In the genomic region with DNA sequence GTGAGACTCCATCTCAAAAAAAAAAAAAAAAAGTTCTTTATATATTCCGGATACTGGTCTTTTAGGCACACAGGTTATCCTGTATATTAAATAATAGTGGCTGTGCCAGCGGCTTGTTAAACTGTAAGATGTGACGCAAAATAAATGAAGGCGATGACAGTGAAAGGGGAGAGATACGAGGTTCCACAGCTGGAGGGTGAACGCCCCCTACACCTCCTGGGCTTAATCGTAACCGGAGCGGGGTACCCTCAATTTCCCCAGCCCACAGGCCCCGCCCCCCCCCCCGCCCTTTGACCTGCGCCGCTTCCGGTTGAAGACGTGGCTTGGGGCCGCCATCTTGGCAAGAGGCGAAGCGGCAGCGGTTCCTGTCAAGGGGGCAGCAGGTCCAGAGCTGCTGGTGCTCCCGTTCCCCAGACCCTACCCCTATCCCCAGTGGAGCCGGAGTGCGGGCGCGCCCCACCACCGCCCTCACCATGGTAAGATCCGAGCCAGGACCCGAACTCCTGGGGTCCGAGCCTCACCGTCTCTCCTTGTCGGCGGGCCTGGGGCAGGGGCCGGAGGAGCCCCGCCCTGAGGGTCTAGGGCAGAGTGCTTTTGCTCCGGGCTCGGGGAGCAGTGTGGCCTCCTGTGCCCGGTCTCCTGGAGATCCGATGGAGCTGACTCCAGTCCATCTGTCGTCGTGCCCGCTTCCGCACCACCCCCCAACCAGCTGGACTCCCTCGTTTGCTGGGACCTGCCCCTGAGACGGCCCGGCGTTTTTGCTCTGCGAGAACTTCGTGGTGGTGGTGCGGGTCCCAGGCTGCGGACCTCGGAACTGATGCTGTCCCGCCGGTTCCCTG, we compare ENCODE assay signal across 1 cellular context.
TF ChIP-seq lines count a peak whose summit lies in the region.

A gene (plus strand): TSS at position 335 of the 839 bp plus-strand sequence. CDS start 139 bp downstream, at position 474.

TF ChIP-seq in HepG2, 621 proteins besides CTCF, POLR2A, EP300 and RAD21 (continued from another document and continues in another):
- TF ChIP-seq, protein P1, sequence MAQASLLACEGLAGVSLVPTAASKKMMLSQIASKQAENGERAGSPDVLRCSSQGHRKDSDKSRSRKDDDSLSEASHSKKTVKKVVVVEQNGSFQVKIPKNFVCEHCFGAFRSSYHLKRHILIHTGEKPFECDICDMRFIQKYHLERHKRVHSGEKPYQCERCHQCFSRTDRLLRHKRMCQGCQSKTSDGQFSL (CRISPR knock-in tag; IDR thresholded peaks at IDR 0.05), result peak; percentile 44; the same call in 1 of the 2 replicates
- peak; percentile 30 for TF ChIP-seq PHF5A (CRISPR knock-in tag; IDR thresholded peaks at IDR 0.05; ENCODE audit: low read depth, unreplicated experiment)
- peak; percentile 85 for TF ChIP-seq POLR2G (IDR thresholded peaks at IDR 0.05; ENCODE audit: low read depth, low read length)
- TF ChIP-seq GATAD1 (CRISPR knock-in tag; IDR thresholded peaks at IDR 0.05), result peak; percentile 21; the same call in 1 of the 2 replicates
- TF ChIP-seq ZIK1 (CRISPR knock-in tag; IDR thresholded peaks at IDR 0.05; ENCODE audit: borderline replicate concordance, low read depth), result no peak
- TF ChIP-seq CC2D1A (CRISPR knock-in tag; IDR thresholded peaks at IDR 0.05), result no peak
- no peak for TF ChIP-seq NFYB (CRISPR knock-in tag; IDR thresholded peaks at IDR 0.05)
- TF ChIP-seq HOXA3 (CRISPR knock-in tag; IDR thresholded peaks at IDR 0.05), result peak; percentile 85
- no peak for TF ChIP-seq KDM1A (CRISPR knock-in tag; IDR thresholded peaks at IDR 0.05)
- TF ChIP-seq, protein P2, sequence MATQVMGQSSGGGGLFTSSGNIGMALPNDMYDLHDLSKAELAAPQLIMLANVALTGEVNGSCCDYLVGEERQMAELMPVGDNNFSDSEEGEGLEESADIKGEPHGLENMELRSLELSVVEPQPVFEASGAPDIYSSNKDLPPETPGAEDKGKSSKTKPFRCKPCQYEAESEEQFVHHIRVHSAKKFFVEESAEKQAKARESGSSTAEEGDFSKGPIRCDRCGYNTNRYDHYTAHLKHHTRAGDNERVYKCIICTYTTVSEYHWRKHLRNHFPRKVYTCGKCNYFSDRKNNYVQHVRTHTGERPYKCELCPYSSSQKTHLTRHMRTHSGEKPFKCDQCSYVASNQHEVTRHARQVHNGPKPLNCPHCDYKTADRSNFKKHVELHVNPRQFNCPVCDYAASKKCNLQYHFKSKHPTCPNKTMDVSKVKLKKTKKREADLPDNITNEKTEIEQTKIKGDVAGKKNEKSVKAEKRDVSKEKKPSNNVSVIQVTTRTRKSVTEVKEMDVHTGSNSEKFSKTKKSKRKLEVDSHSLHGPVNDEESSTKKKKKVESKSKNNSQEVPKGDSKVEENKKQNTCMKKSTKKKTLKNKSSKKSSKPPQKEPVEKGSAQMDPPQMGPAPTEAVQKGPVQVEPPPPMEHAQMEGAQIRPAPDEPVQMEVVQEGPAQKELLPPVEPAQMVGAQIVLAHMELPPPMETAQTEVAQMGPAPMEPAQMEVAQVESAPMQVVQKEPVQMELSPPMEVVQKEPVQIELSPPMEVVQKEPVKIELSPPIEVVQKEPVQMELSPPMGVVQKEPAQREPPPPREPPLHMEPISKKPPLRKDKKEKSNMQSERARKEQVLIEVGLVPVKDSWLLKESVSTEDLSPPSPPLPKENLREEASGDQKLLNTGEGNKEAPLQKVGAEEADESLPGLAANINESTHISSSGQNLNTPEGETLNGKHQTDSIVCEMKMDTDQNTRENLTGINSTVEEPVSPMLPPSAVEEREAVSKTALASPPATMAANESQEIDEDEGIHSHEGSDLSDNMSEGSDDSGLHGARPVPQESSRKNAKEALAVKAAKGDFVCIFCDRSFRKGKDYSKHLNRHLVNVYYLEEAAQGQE (IDR thresholded peaks at IDR 0.05; ENCODE audit: borderline replicate concordance in 1 of 2, low read depth in 1 of 2, low read length in 2 of 2), result 0 out of 4 replicates have a peak, but pooled peaks of 1 of the 2 experiments have one; percentile 2
- TF ChIP-seq ZNF619 (CRISPR knock-in tag; IDR thresholded peaks at IDR 0.05), result peak; percentile 73; the same call in 1 of the 2 replicates
- TF ChIP-seq, protein P3, sequence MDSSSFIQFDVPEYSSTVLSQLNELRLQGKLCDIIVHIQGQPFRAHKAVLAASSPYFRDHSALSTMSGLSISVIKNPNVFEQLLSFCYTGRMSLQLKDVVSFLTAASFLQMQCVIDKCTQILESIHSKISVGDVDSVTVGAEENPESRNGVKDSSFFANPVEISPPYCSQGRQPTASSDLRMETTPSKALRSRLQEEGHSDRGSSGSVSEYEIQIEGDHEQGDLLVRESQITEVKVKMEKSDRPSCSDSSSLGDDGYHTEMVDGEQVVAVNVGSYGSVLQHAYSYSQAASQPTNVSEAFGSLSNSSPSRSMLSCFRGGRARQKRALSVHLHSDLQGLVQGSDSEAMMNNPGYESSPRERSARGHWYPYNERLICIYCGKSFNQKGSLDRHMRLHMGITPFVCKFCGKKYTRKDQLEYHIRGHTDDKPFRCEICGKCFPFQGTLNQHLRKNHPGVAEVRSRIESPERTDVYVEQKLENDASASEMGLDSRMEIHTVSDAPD (CRISPR knock-in tag; IDR thresholded peaks at IDR 0.05), result no peak
- TF ChIP-seq, protein P4, sequence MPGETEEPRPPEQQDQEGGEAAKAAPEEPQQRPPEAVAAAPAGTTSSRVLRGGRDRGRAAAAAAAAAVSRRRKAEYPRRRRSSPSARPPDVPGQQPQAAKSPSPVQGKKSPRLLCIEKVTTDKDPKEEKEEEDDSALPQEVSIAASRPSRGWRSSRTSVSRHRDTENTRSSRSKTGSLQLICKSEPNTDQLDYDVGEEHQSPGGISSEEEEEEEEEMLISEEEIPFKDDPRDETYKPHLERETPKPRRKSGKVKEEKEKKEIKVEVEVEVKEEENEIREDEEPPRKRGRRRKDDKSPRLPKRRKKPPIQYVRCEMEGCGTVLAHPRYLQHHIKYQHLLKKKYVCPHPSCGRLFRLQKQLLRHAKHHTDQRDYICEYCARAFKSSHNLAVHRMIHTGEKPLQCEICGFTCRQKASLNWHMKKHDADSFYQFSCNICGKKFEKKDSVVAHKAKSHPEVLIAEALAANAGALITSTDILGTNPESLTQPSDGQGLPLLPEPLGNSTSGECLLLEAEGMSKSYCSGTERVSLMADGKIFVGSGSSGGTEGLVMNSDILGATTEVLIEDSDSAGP (CRISPR knock-in tag; IDR thresholded peaks at IDR 0.05; ENCODE audit: borderline replicate concordance), result peak; percentile 76; the same call in 1 of the 2 replicates
- TF ChIP-seq, protein P5, sequence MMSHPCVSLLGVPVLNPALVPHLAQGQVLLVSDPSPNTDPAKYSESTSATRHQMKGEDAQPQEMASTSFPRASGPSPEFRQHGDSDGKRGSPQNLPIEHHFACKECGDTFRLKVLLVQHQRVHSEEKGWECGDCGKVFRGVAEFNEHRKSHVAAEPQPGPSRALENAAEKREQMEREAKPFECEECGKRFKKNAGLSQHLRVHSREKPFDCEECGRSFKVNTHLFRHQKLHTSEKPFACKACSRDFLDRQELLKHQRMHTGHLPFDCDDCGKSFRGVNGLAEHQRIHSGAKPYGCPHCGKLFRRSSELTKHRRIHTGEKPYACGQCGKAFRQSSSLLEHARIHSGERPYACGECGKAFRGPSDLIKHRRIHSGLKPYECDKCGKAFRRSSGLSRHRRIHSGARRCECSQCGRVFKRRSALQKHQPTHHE (CRISPR knock-in tag; IDR thresholded peaks at IDR 0.05; ENCODE audit: borderline replicate concordance), result peak; percentile 61; the same call in 1 of the 2 replicates
- TF ChIP-seq ZNF572 (CRISPR knock-in tag; IDR thresholded peaks at IDR 0.05), result 0 out of 2 replicates have a peak, but pooled peaks have one; percentile 25
- TF ChIP-seq SMARCE1 (IDR thresholded peaks at IDR 0.05; ENCODE audit: borderline replicate concordance), result no peak
- no peak for TF ChIP-seq ZNF775 (CRISPR knock-in tag; IDR thresholded peaks at IDR 0.05; ENCODE audit: borderline replicate concordance)
- TF ChIP-seq ZFP36L2 (CRISPR knock-in tag; IDR thresholded peaks at IDR 0.05), result no peak
- TF ChIP-seq GATAD2A (CRISPR knock-in tag; IDR thresholded peaks at IDR 0.05), result no peak; the same call in 1 of the 2 replicates
- no peak for TF ChIP-seq GZF1 (CRISPR knock-in tag; IDR thresholded peaks at IDR 0.05)
- TF ChIP-seq, protein P6, sequence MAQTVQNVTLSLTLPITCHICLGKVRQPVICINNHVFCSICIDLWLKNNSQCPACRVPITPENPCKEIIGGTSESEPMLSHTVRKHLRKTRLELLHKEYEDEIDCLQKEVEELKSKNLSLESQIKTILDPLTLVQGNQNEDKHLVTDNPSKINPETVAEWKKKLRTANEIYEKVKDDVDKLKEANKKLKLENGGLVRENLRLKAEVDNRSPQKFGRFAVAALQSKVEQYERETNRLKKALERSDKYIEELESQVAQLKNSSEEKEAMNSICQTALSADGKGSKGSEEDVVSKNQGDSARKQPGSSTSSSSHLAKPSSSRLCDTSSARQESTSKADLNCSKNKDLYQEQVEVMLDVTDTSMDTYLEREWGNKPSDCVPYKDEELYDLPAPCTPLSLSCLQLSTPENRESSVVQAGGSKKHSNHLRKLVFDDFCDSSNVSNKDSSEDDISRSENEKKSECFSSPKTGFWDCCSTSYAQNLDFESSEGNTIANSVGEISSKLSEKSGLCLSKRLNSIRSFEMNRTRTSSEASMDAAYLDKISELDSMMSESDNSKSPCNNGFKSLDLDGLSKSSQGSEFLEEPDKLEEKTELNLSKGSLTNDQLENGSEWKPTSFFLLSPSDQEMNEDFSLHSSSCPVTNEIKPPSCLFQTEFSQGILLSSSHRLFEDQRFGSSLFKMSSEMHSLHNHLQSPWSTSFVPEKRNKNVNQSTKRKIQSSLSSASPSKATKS (CRISPR knock-in tag; IDR thresholded peaks at IDR 0.05), result no peak
- TF ChIP-seq, protein P7, sequence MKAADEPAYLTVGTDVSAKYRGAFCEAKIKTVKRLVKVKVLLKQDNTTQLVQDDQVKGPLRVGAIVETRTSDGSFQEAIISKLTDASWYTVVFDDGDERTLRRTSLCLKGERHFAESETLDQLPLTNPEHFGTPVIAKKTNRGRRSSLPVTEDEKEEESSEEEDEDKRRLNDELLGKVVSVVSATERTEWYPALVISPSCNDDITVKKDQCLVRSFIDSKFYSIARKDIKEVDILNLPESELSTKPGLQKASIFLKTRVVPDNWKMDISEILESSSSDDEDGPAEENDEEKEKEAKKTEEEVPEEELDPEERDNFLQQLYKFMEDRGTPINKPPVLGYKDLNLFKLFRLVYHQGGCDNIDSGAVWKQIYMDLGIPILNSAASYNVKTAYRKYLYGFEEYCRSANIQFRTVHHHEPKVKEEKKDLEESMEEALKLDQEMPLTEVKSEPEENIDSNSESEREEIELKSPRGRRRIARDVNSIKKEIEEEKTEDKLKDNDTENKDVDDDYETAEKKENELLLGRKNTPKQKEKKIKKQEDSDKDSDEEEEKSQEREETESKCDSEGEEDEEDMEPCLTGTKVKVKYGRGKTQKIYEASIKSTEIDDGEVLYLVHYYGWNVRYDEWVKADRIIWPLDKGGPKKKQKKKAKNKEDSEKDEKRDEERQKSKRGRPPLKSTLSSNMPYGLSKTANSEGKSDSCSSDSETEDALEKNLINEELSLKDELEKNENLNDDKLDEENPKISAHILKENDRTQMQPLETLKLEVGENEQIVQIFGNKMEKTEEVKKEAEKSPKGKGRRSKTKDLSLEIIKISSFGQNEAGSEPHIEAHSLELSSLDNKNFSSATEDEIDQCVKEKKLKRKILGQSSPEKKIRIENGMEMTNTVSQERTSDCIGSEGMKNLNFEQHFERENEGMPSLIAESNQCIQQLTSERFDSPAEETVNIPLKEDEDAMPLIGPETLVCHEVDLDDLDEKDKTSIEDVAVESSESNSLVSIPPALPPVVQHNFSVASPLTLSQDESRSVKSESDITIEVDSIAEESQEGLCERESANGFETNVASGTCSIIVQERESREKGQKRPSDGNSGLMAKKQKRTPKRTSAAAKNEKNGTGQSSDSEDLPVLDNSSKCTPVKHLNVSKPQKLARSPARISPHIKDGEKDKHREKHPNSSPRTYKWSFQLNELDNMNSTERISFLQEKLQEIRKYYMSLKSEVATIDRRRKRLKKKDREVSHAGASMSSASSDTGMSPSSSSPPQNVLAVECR (CRISPR knock-in tag; IDR thresholded peaks at IDR 0.05; ENCODE audit: borderline replicate concordance), result peak; percentile 83
- no peak; the same call in 1 of the 2 replicates for TF ChIP-seq PCBP1 (IDR thresholded peaks at IDR 0.05; ENCODE audit: borderline replicate concordance, low read depth, low read length)
- TF ChIP-seq, protein P8, sequence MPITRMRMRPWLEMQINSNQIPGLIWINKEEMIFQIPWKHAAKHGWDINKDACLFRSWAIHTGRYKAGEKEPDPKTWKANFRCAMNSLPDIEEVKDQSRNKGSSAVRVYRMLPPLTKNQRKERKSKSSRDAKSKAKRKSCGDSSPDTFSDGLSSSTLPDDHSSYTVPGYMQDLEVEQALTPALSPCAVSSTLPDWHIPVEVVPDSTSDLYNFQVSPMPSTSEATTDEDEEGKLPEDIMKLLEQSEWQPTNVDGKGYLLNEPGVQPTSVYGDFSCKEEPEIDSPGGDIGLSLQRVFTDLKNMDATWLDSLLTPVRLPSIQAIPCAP (CRISPR knock-in tag; IDR thresholded peaks at IDR 0.05; ENCODE audit: low read depth), result no peak
- TF ChIP-seq ZNF850 (CRISPR knock-in tag; conservative IDR thresholded peaks at IDR 0.05), result no peak
- TF ChIP-seq MAFG (CRISPR knock-in tag; IDR thresholded peaks at IDR 0.05), result no peak
- TF ChIP-seq, protein P9, sequence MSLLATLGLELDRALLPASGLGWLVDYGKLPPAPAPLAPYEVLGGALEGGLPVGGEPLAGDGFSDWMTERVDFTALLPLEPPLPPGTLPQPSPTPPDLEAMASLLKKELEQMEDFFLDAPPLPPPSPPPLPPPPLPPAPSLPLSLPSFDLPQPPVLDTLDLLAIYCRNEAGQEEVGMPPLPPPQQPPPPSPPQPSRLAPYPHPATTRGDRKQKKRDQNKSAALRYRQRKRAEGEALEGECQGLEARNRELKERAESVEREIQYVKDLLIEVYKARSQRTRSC (CRISPR knock-in tag; IDR thresholded peaks at IDR 0.05; ENCODE audit: low read depth), result no peak
- TF ChIP-seq, protein P10, sequence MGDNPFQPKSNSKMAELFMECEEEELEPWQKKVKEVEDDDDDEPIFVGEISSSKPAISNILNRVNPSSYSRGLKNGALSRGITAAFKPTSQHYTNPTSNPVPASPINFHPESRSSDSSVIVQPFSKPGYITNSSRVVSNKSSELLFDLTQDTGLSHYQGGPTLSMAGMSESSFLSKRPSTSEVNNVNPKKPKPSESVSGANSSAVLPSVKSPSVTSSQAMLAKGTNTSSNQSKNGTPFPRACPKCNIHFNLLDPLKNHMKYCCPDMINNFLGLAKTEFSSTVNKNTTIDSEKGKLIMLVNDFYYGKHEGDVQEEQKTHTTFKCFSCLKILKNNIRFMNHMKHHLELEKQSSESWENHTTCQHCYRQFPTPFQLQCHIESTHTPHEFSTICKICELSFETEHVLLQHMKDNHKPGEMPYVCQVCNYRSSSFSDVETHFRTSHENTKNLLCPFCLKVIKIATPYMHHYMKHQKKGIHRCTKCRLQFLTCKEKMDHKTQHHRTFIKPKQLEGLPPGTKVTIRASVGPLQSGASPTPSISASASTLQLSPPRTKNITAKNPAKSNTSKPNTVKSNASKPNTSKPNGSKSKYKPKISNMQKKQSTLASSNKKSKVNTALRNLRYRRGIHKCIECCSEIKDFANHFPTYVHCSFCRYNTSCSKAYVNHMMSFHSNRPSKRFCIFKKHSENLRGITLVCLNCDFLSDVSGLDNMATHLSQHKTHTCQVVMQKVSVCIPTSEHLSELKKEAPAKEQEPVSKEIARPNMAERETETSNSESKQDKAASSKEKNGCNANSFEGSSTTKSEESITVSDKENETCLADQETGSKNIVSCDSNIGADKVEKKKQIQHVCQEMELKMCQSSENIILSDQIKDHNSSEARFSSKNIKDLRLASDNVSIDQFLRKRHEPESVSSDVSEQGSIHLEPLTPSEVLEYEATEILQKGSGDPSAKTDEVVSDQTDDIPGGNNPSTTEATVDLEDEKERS (CRISPR knock-in tag; IDR thresholded peaks at IDR 0.05), result no peak
- 0 out of 2 replicates have a peak, but pooled peaks have one; percentile 39 for TF ChIP-seq ZNF761 (CRISPR knock-in tag; conservative IDR thresholded peaks at IDR 0.05)
- 0 out of 2 replicates have a peak, but pooled peaks have one; percentile 46 for TF ChIP-seq ZNF564 (CRISPR knock-in tag; IDR thresholded peaks at IDR 0.05)
- TF ChIP-seq FLYWCH1 (CRISPR knock-in tag; IDR thresholded peaks at IDR 0.05), result no peak
- TF ChIP-seq ARNT (IDR thresholded peaks at IDR 0.05), result no peak
- peak; percentile 6; the same call in 1 of the 2 replicates for TF ChIP-seq TGIF2 (CRISPR knock-in tag; IDR thresholded peaks at IDR 0.05)
